In genomic region chr1:110490791-110491451, GRCh38 we compare ENCODE assay signal across 27 cellular contexts. TPM values are rescaled to one million over a fixed set of nuclear protein-coding genes. Genes with fewer than 3 reads are reported as not detected.
DNase-seq lines count a peak whose midpoint lies in the region; ATAC-seq and TF ChIP-seq lines count a peak whose summit lies in the region.
"Had no signal": no experiment of that assay in that cellular context is flagged by ENCODE, and none has a peak within 500 bp of the region (broad histone marks: within the 10 kb centered on the region; RNA-seq: fewer than 3 reads in every experiment).

No MANE protein-coding gene starts in this region.

- no peaks in the 10 kb centered on the region for H4K20me1 ChIP-seq in osteoblast (ENCODE audit: insufficient read depth, low read length)

- POLR2A ChIA-PET in Caco-2 (lab: Charles Lee): no interaction called here
- POLR2A ChIA-PET in MCF 10A (lab: Yijun Ruan, JAX): no interaction called here

- TF ChIP-seq CTCF in Caco-2 (IDR thresholded peaks at IDR 0.05; ENCODE audit: insufficient read depth in 1 of 2, low read depth in 1 of 2, low read length in 1 of 2, severe bottlenecking in 1 of 2, unreplicated experiment in 1 of 2) (no peak), NB4 (IDR thresholded peaks at IDR 0.05; ENCODE audit: low read depth, low read length) (no peak), dorsolateral prefrontal cortex (IDR thresholded peaks at IDR 0.05 in 54 of 56, conservative IDR thresholded peaks at IDR 0.05 in 2 of 56; ENCODE audit: low read depth in 1 of 56, partially characterized antibody in 56 of 56) (no peak), osteoblast (IDR thresholded peaks at IDR 0.05; ENCODE audit: extremely low read depth, low read depth, low read length) (no peak), MCF 10A (IDR thresholded peaks at IDR 0.05; ENCODE audit: unreplicated experiment) (no peak)

- BruUV-seq in Caco-2 (replicated peaks; lab: Mats Ljungman, UMichigan): no TSS peak
- no TSS peak for BruUV-seq in MCF 10A (replicated peaks; lab: Mats Ljungman, UMichigan)

- H3K27me3 Mint-ChIP-seq in Caco-2 (ENCODE audit: insufficient read depth, unreplicated experiment) (no peaks in the 10 kb centered on the region), MCF 10A (ENCODE audit: insufficient read depth, unreplicated experiment) (no peaks in the 10 kb centered on the region)
- H3K27me3 Mint-ChIP-seq: CD4-positive, alpha-beta T cell; IgD-negative memory B cell had no signal

- TF ChIP-seq POLR2A in NB4 (IDR thresholded peaks at IDR 0.05; ENCODE audit: extremely low read depth, insufficient read length): no peak

- H3K36me3 ChIP-seq in Caco-2 (ENCODE audit: control insufficient read depth, insufficient read depth, low read length) (no peaks in the 10 kb centered on the region), osteoblast (ENCODE audit: insufficient read depth, low read length) (no peaks in the 10 kb centered on the region)

- H3K9me3 ChIP-seq in Caco-2: no peaks in the 10 kb centered on the region
- H3K9me3 ChIP-seq in osteoblast (ENCODE audit: low read depth, low read length): no peaks in the 10 kb centered on the region

- no peak overlapping the region for H3K4me2 ChIP-seq in osteoblast (ENCODE audit: insufficient read depth, low read length)

- intact Hi-C loops in Caco-2 (cut with micrococcal nuclease; ENCODE audit: unreplicated experiment): no loop called here
- intact Hi-C loops in dorsolateral prefrontal cortex (cut with DNase I): loop anchor here in 1 of 2 donors (10.0 kb wide), 1 partner anchor 176 kb away; no protein-coding TSS in a partner anchor
- intact Hi-C loops in MCF 10A (cut with micrococcal nuclease): loop anchor here (10.0 kb wide), 1 partner anchor 436 kb away; no protein-coding TSS in a partner anchor

- H3K27ac Mint-ChIP-seq in Caco-2 (ENCODE audit: unreplicated experiment) (peak overlapping the region; percentile 53), MCF 10A (ENCODE audit: low read depth, unreplicated experiment) (no peak overlapping the region)
- H3K27ac Mint-ChIP-seq: CD4-positive, alpha-beta T cell; T-helper 17 cell had no signal

- H3K36me3 Mint-ChIP-seq in Caco-2 (ENCODE audit: insufficient read depth, unreplicated experiment) (peaks cover 47% of the 10 kb centered on the region), MCF 10A (ENCODE audit: insufficient read depth, unreplicated experiment) (no peaks in the 10 kb centered on the region)
- H3K36me3 Mint-ChIP-seq: IgD-negative memory B cell had no signal

- H3K4me3 ChIP-seq in Caco-2 (ENCODE audit: low read depth, low read length) (no peak overlapping the region), NB4 (ENCODE audit: low read depth, low read length) (no peak overlapping the region), dorsolateral prefrontal cortex (no peak overlapping the region), osteoblast (ENCODE audit: insufficient read depth, low read length) (no peak overlapping the region)

- no peak for DNase-seq in Caco-2
- DNase-seq in NB4 (ENCODE audit: low read depth): peak; percentile 33
- DNase-seq in dorsolateral prefrontal cortex: peak in 6 of 10 donors; percentile 50 to 78 (median 62)
- peak; percentile 67 for DNase-seq in osteoblast (ENCODE audit: insufficient read length, low spot score, missing footprints)
- no peak for DNase-seq in NCI-H146 (lab: John Stamatoyannopoulos, UW)
- DNase-seq in GOT3 (lab: John Stamatoyannopoulos, UW): no peak
- DNase-seq in MCF 10A (ENCODE audit: unreplicated experiment): no peak
- DNase-seq: ACHN; AML-193; Calu3; CD4-positive, alpha-beta T cell; GF-D8; Kasumi-1; MM.1S; NCI-H1417 treated with DMSO at 0.1 percent for 48 hours; NCI-H2029; NCI-H2171; NCI-H748 treated with DMSO at 0.1 percent for 48 hours; NK-92 treated with Interleukin-12 subunit alpha and Interleukin-12 subunit beta, amount 100 ng/mL, for 24 hours; T-helper 17 cell had no signal

- H3K27me3 ChIP-seq in Caco-2 (replicated peaks; ENCODE audit: control insufficient read depth, insufficient read depth, low read length) (no peaks in the 10 kb centered on the region), dorsolateral prefrontal cortex (no peaks in the 10 kb centered on the region), osteoblast (ENCODE audit: insufficient read depth, low read length) (no peaks in the 10 kb centered on the region)

- H3K4me1 Mint-ChIP-seq in Caco-2 (ENCODE audit: low read depth, unreplicated experiment) (no peaks in the 10 kb centered on the region), MCF 10A (ENCODE audit: insufficient read depth, unreplicated experiment) (peaks cover 7% of the 10 kb centered on the region)
- H3K4me1 Mint-ChIP-seq: IgD-negative memory B cell had no signal

- CTCF ChIA-PET in Caco-2 (lab: Charles Lee): no interaction called here
- CTCF ChIA-PET in MCF 10A (lab: Yijun Ruan, JAX): interaction anchor here (0.6 to 1.8 kb wide), 5 partner anchors 9 to 294 kb away, joined by 3 to 7 read pairs (median 4); no protein-coding TSS in a partner anchor

- peak overlapping the region in 55 of 59 donors; percentile 16 to 89 (median 74) for H3K27ac ChIP-seq in dorsolateral prefrontal cortex
- no peak overlapping the region for H3K27ac ChIP-seq in osteoblast (ENCODE audit: low read depth, low read length)

- H3K4me3 Mint-ChIP-seq in Caco-2 (ENCODE audit: unreplicated experiment) (no peak overlapping the region), MCF 10A (ENCODE audit: unreplicated experiment) (no peak overlapping the region)
- H3K4me3 Mint-ChIP-seq: CD4-positive, alpha-beta T cell; IgD-negative memory B cell; T-helper 17 cell had no signal

- no peak for ATAC-seq in GM18498 (IDR thresholded peaks at IDR 0.05; ENCODE audit: unreplicated experiment)
- ATAC-seq: Right ventricle myocardium inferior, T-helper 17 cell had no signal

- H2AFZ ChIP-seq in osteoblast (ENCODE audit: low read length): no peak overlapping the region

- H3K9me3 Mint-ChIP-seq in Caco-2 (ENCODE audit: unreplicated experiment) (no peaks in the 10 kb centered on the region), MCF 10A (ENCODE audit: unreplicated experiment) (no peaks in the 10 kb centered on the region)
- H3K9me3 Mint-ChIP-seq: CD4-positive, alpha-beta T cell; IgD-negative memory B cell had no signal

- 0 out of 2 replicates have a peak, but pooled peaks cover 4% of the 10 kb centered on the region for H3K4me1 ChIP-seq in Caco-2
- no peaks in the 10 kb centered on the region for H3K4me1 ChIP-seq in osteoblast (ENCODE audit: insufficient read depth, low read length)

- no peaks in the 10 kb centered on the region for H3K79me2 ChIP-seq in osteoblast (ENCODE audit: insufficient read depth, low read length)

RNA-seq across cellular contexts. Expression of gene KCNA10, which starts 28.1 kb away (rescaled TPM):
- not detected in 2 replicates for total RNA-seq in Caco-2 (2022)
- total RNA-seq in dorsolateral prefrontal cortex: under 1 TPM in 2 of 120 experiments, not detected in 118; 0.26 TPM
- total RNA-seq in osteoblast: not detected in 2 replicates
- not detected in 2 replicates for total RNA-seq in MCF 10A (2022)
- total RNA-seq: Calu3; CD4-positive, alpha-beta T cell; H4; HT1080; OCI-LY7; Right ventricle myocardium inferior; SK-MEL-5; T-helper 17 cell had no signal

RNA-seq across cellular contexts. Expression of gene PROK1, which starts 40.0 kb away (rescaled TPM):
- total RNA-seq in Caco-2 (2022) (not detected in 2 replicates), dorsolateral prefrontal cortex (under 1 TPM in 37 of 120 experiments, not detected in 83; 0.29 to 0.89 (median 0.45) TPM), osteoblast (not detected in 2 replicates), MCF 10A (2022) (not detected in 2 replicates)
- total RNA-seq: Calu3; CD4-positive, alpha-beta T cell; H4; HT1080; OCI-LY7; Right ventricle myocardium inferior; SK-MEL-5; T-helper 17 cell had no signal

Comparison
In these comparisons a context has a peak if more than half of its experiments do, and no peak if none do; other contexts are left out.
1. DNase-seq: peak in NB4 (single experiment), dorsolateral prefrontal cortex (6 of 10) and osteoblast (single experiment); none in Caco-2 (0 of 2), NCI-H146 (single experiment), GOT3 (single experiment) and MCF 10A (single experiment).